ENCODE assay signal across 8 cellular contexts in genomic region chr4:118684873-118685811, GRCh38. TPM values are rescaled to one million over a fixed set of nuclear protein-coding genes. Genes with fewer than 3 reads are reported as not detected.
DNase-seq lines count a peak whose midpoint lies in the region; ATAC-seq, FAIRE-seq and TF ChIP-seq lines count a peak whose summit lies in the region.

Gene METTL14 (plus strand): TSS chr4:118685392. CDS start chr4:118685535, 143 bp downstream.

- FAIRE-seq in H54 (lab: Jason Lieb, UNC) = no peak

- peaks cover 2% of the 10 kb centered on the region for H3K27me3 Mint-ChIP-seq in neural progenitor cell (ENCODE audit: insufficient read depth, low read depth)

- H3K4me3 ChIP-seq in Loucy (ENCODE audit: low read length, poor library complexity, severe bottlenecking) (peak within 1 kb of the TSS; percentile 92), neural progenitor cell (peak within 1 kb of the TSS; percentile 83)

- peaks cover 23% of the 10 kb centered on the region for H4K20me1 ChIP-seq in Loucy (ENCODE audit: insufficient read depth, low read length, poor library complexity, severe bottlenecking)
- H4K20me1 ChIP-seq in neural progenitor cell (ENCODE audit: low read depth) = peaks cover 19% of the 10 kb centered on the region

- H3K36me3 ChIP-seq in ES-I3 (ENCODE audit: insufficient read depth, low read length) (no peaks in the 10 kb centered on the region), Loucy (ENCODE audit: insufficient read depth, low read length) (peaks cover 5% of the 10 kb centered on the region; the same call in 1 of the 2 replicates), neural progenitor cell (peaks cover 4% of the 10 kb centered on the region)

- peaks cover 31% of the 10 kb centered on the region for H3K79me2 ChIP-seq in Loucy (ENCODE audit: insufficient read depth, low read length)
- H3K79me2 ChIP-seq in neural progenitor cell (ENCODE audit: low read depth) = peaks cover 41% of the 10 kb centered on the region

- H3K4me1 ChIP-seq in ES-I3 (ENCODE audit: insufficient read depth, low read length) (no peaks in the 10 kb centered on the region; the same call in 1 of the 2 replicates), Loucy (ENCODE audit: insufficient read depth, low read length, poor library complexity, severe bottlenecking) (peaks cover 32% of the 10 kb centered on the region), foreskin keratinocyte (peaks cover 3% of the 10 kb centered on the region), neural progenitor cell (peaks cover 14% of the 10 kb centered on the region)

- H3K27ac Mint-ChIP-seq in neural progenitor cell = peak within 1 kb of the TSS; percentile 99

- H3K4me3 Mint-ChIP-seq in neural progenitor cell = peak within 1 kb of the TSS; percentile 99

- H3K4me1 Mint-ChIP-seq in neural progenitor cell = peaks cover 16% of the 10 kb centered on the region

- H3K27ac ChIP-seq in foreskin keratinocyte = peak within 1 kb of the TSS; percentile 80
- H3K27ac ChIP-seq in neural progenitor cell = peak within 1 kb of the TSS; percentile 92

- no peak for TF ChIP-seq POLR2A in H54 (IDR thresholded peaks at IDR 0.05; ENCODE audit: low read depth, low read length)

- peak within 1 kb of the TSS; percentile 87 for H2AFZ ChIP-seq in Loucy (ENCODE audit: low read length)
- peak within 1 kb of the TSS; percentile 83 for H2AFZ ChIP-seq in neural progenitor cell (replicated peaks)

- ATAC-seq in foreskin keratinocyte = peak; percentile 97

- no peaks in the 10 kb centered on the region for H3K9me3 Mint-ChIP-seq in neural progenitor cell

- peak within 1 kb of the TSS; percentile 98 for H3K4me2 ChIP-seq in Loucy (ENCODE audit: low read depth, low read length, poor library complexity, severe bottlenecking)
- peak within 1 kb of the TSS; percentile 95 for H3K4me2 ChIP-seq in neural progenitor cell

- DNase-seq in H54 (ENCODE audit: insufficient read length, low spot score) (peak; percentile 41), SHP77 treated with DMSO at 0.1 percent for 48 hours (lab: John Stamatoyannopoulos, UW) (peak; percentile 64), activated gamma-delta T cell treated with Interleukin-2 at 50 U/mL for 16 hours (peak; percentile 85), foreskin keratinocyte (peak; percentile 87 to 91), neural progenitor cell (ENCODE audit: low spot score) (peak; percentile 97), stromal cell of bone marrow (ENCODE audit: low read depth) (peak; percentile 84)

- H3K9ac ChIP-seq in ES-I3 (ENCODE audit: low read depth, low read length) (peak within 1 kb of the TSS; percentile 83), Loucy (ENCODE audit: low read depth, low read length, poor library complexity, severe bottlenecking) (peak within 1 kb of the TSS; percentile 85), neural progenitor cell (peak within 1 kb of the TSS; percentile 84)

- H3K36me3 Mint-ChIP-seq in neural progenitor cell = peaks cover 2% of the 10 kb centered on the region

- H3K9me3 ChIP-seq in ES-I3 (ENCODE audit: control insufficient read depth, insufficient read depth, low read length) = no peaks in the 10 kb centered on the region
- H3K9me3 ChIP-seq in Loucy (ENCODE audit: insufficient read depth, low read depth, low read length) = no peaks in the 10 kb centered on the region
- H3K9me3 ChIP-seq in neural progenitor cell (ENCODE audit: low read depth) = no peaks in the 10 kb centered on the region

- TF ChIP-seq CTCF in Loucy (conservative IDR thresholded peaks at IDR 0.05; ENCODE audit: low read length) (no peak), foreskin keratinocyte (conservative IDR thresholded peaks at IDR 0.05) (no peak), neural progenitor cell (IDR thresholded peaks at IDR 0.05) (peak; percentile 4)

- no peaks in the 10 kb centered on the region for H3F3A ChIP-seq in Loucy (ENCODE audit: low read depth)
- no peaks in the 10 kb centered on the region for H3F3A ChIP-seq in neural progenitor cell (ENCODE audit: low read depth)

- H3K27me3 ChIP-seq in Loucy (ENCODE audit: insufficient read depth, low read length, poor library complexity, severe bottlenecking) = no peaks in the 10 kb centered on the region
- no peaks in the 10 kb centered on the region for H3K27me3 ChIP-seq in foreskin keratinocyte
- no peaks in the 10 kb centered on the region for H3K27me3 ChIP-seq in neural progenitor cell

- no peaks in the 10 kb centered on the region for H3K9me2 ChIP-seq in Loucy (replicated peaks; ENCODE audit: low read depth, low read length)

RNA-seq across cellular contexts. Expression of gene METTL14, which starts in this region (rescaled TPM):
- total RNA-seq in foreskin keratinocyte (21.8 and 27.4 TPM in 2 replicates), neural progenitor cell (ENCODE audit: low replicate concordance) (43.2 and 52.4 TPM in 2 replicates)
- polyA plus RNA-seq in foreskin keratinocyte = 5.6 and 7.6 TPM in 2 replicates

Comparison
In these comparisons a context has a peak if more than half of its experiments do, and no peak if none do; other contexts are left out.
1. Peak in every context shown above with its lines: DNase-seq, ATAC-seq, H3K4me3 ChIP-seq and H3K27ac ChIP-seq.
2. DNase-seq: peak in every context shown above with its lines; median percentile 97 in neural progenitor cell; 89 in foreskin keratinocyte; 85 in activated gamma-delta T cell treated with Interleukin-2 at 50 U/mL for 16 hours; 84 in stromal cell of bone marrow; 64 in SHP77 treated with DMSO at 0.1 percent for 48 hours; 41 in H54.